8 cellular contexts compared by ENCODE assay signal in the genomic region with DNA sequence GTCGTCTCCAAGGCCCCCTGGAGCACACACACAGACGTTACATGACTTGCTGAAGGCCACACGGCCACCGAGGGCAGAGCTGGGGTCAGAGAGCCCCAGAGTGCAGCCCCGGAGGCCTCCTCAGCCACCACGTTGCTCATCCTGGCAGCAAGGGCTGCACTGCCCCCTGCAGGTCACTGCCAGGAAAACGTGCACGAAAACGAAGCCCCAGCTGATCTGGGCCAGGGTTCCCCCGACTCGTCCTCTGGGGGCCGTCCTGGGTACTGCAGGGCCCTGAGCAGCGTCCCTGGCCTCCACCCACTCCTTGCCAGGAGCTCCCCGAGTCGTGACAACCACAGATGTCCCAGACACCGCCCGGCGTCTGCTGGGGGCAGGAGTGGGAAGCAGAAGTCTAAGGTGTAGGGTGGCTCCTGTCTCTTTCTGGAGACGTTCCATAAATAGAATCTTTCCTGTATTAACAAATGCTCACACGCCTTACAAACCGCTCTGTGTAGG. TPM values are rescaled to one million over a fixed set of nuclear protein-coding genes. Genes with fewer than 3 reads are reported as not detected.
A peak's percentile ranks its signal among the peaks of the same experiment; 100 is the strongest.
DNase-seq lines count a peak whose midpoint lies in the region; ATAC-seq and TF ChIP-seq lines count a peak whose summit lies in the region.

No MANE protein-coding gene starts in this region.

- peak overlapping the region; percentile 97 for H3K27ac Mint-ChIP-seq in activated T-cell treated with anti-CD3 and anti-CD28 coated beads, Interleukin-2, amount 50 U/mL, for 24 hours

- H3K4me2 ChIP-seq in PC-9 = no peak overlapping the region

- peak overlapping the region; percentile 75 for H3K4me3 Mint-ChIP-seq in activated T-cell treated with anti-CD3 and anti-CD28 coated beads, Interleukin-2, amount 50 U/mL, for 24 hours

- H4K20me1 ChIP-seq in PC-9 (ENCODE audit: insufficient read depth) = no peaks in the 10 kb centered on the region

- peak; percentile 92 for DNase-seq in GM10266 (ENCODE audit: extremely low spot score)
- DNase-seq in PC-9 = peak; percentile 55 to 74
- peak; percentile 96 for DNase-seq in activated T-cell treated with anti-CD3 and anti-CD28 coated beads, Interleukin-2, amount 50 U/mL, for 24 hours
- peak; percentile 88 for DNase-seq in stimulated activated CD8-positive, alpha-beta memory T cell treated with anti-CD3 and anti-CD28 coated beads, Interleukin-7, amount 100 ng/mL, for 24 hours (ENCODE audit: low read depth)

- H3K27me3 Mint-ChIP-seq in activated T-cell treated with anti-CD3 and anti-CD28 coated beads, Interleukin-2, amount 50 U/mL, for 24 hours = no peaks in the 10 kb centered on the region

- BruUV-seq in PC-9 (replicated peaks; lab: Mats Ljungman, UMichigan) = no TSS peak

- H3K9me3 Mint-ChIP-seq in activated T-cell treated with anti-CD3 and anti-CD28 coated beads, Interleukin-2, amount 50 U/mL, for 24 hours = no peaks in the 10 kb centered on the region

- no peaks in the 10 kb centered on the region for H3K9me2 ChIP-seq in PC-9 (ENCODE audit: insufficient read depth)

- TF ChIP-seq EP300 in Ishikawa (IDR thresholded peaks at IDR 0.05; ENCODE audit: borderline replicate concordance) = no peak

- no peak overlapping the region for H3K4me3 ChIP-seq in PC-9
- peak overlapping the region; percentile 29 to 30 for H3K4me3 ChIP-seq in muscle layer of duodenum (ENCODE audit: low read depth in 1 of 2, low read length in 2 of 2)

- CTCF ChIA-PET in PC-9 (lab: Charles Lee) = interaction anchor here (0.6 to 0.7 kb wide), 3 partner anchors 16 to 29 kb away, joined by 6 to 7 read pairs (median 7); no protein-coding TSS in a partner anchor

- H3K4me1 ChIP-seq in PC-9 (replicated peaks; ENCODE audit: insufficient read depth) = 0 out of 2 replicates have a peak, but pooled peaks cover 6% of the 10 kb centered on the region
- peaks cover 0 to 40% of the 10 kb centered on the region in 2 donors for H3K4me1 ChIP-seq in muscle layer of duodenum (ENCODE audit: control insufficient read depth in 1 of 2, insufficient read depth in 2 of 2, low read length in 2 of 2)

- peaks cover 49% of the 10 kb centered on the region for H3K4me1 Mint-ChIP-seq in activated T-cell treated with anti-CD3 and anti-CD28 coated beads, Interleukin-2, amount 50 U/mL, for 24 hours (ENCODE audit: low read depth)

- H3K36me3 ChIP-seq in PC-9 (ENCODE audit: low read depth) = no peaks in the 10 kb centered on the region
- peaks cover 0 to 6% of the 10 kb centered on the region in 2 donors for H3K36me3 ChIP-seq in muscle layer of duodenum (ENCODE audit: control insufficient read depth in 1 of 2, insufficient read depth in 2 of 2, low read length in 2 of 2)

- H2AFZ ChIP-seq in PC-9 = no peak overlapping the region

- peaks cover 27% of the 10 kb centered on the region for H3K36me3 Mint-ChIP-seq in activated T-cell treated with anti-CD3 and anti-CD28 coated beads, Interleukin-2, amount 50 U/mL, for 24 hours (ENCODE audit: low read depth)

- H3K27me3 ChIP-seq in PC-9 (ENCODE audit: insufficient read depth, low read depth) (no peaks in the 10 kb centered on the region), muscle layer of duodenum (ENCODE audit: low read depth, low read length) (no peaks in the 10 kb centered on the region)

- POLR2A ChIA-PET in PC-9 (lab: Charles Lee; ENCODE audit: unreplicated experiment) = no interaction called here

- TF ChIP-seq CTCF in GM10266 (IDR thresholded peaks at IDR 0.05; ENCODE audit: control insufficient read depth, insufficient read depth, low read depth, missing control alignments) (peak; percentile 99), PC-9 (conservative IDR thresholded peaks at IDR 0.05) (peak; percentile 94)

- peaks cover 6% of the 10 kb centered on the region; the same call in 1 of the 2 replicates for H3F3A ChIP-seq in PC-9 (ENCODE audit: insufficient read depth, low read depth)

- no peaks in the 10 kb centered on the region for H3K9me3 ChIP-seq in PC-9 (ENCODE audit: insufficient read depth, low read depth)
- H3K9me3 ChIP-seq in muscle layer of duodenum (ENCODE audit: control insufficient read depth in 1 of 2, low read length in 2 of 2) = no peaks in the 10 kb centered on the region

- intact Hi-C loops in PC-9 (cut with micrococcal nuclease; ENCODE audit: unreplicated experiment) = no loop called here

- peak; percentile 63 for TF ChIP-seq RAD21 in Ishikawa (IDR thresholded peaks at IDR 0.05; ENCODE audit: low read depth)

- H3K27ac ChIP-seq in PC-9 (no peak overlapping the region), muscle layer of duodenum (ENCODE audit: low read length) (peak overlapping the region; percentile 79)

- peaks cover 6% of the 10 kb centered on the region for H3K79me2 ChIP-seq in PC-9 (ENCODE audit: low read depth)

- peak; percentile 54 for ATAC-seq in esophagus mucosa
- no peak for ATAC-seq in HG03469 (IDR thresholded peaks at IDR 0.05; ENCODE audit: unreplicated experiment)

TF ChIP-seq in Ishikawa, 13 proteins besides CTCF, POLR2A, EP300 and RAD21:
- no peak for TF ChIP-seq TCF12 (IDR thresholded peaks at IDR 0.05; ENCODE audit: low read depth)
- TF ChIP-seq, protein P1, sequence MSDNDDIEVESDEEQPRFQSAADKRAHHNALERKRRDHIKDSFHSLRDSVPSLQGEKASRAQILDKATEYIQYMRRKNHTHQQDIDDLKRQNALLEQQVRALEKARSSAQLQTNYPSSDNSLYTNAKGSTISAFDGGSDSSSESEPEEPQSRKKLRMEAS (IDR thresholded peaks at IDR 0.05) = peak; percentile 72

RNA-seq across cellular contexts. Expression of a gene that starts 3.4 kb away (rescaled TPM):
- total RNA-seq in PC-9 (2021) = 13.8 and 25.7 TPM in 2 replicates
- total RNA-seq in esophagus mucosa = 14.2 TPM

RNA-seq across cellular contexts. Expression of a gene that starts 14.4 kb away (rescaled TPM):
- total RNA-seq in PC-9 (2021) (1.1 and 1.7 TPM in 2 replicates), esophagus mucosa (0.36 TPM)

RNA-seq across cellular contexts. Expression of a gene that starts 20.9 kb away (rescaled TPM):
- 93.3 and 98.2 TPM in 2 replicates for total RNA-seq in PC-9 (2021)
- 30.7 TPM for total RNA-seq in esophagus mucosa

RNA-seq across cellular contexts. Expression of a gene that starts 33.2 kb away (rescaled TPM):
- total RNA-seq in PC-9 (2021) (0.39 and 0.88 TPM in 2 replicates), esophagus mucosa (not detected)

RNA-seq across cellular contexts. Expression of a gene that starts 49.8 kb away (rescaled TPM):
- total RNA-seq in PC-9 (2021) (0.70 and 0.73 TPM in 2 replicates), esophagus mucosa (1.7 TPM)
